Comparison of ENCODE assay signal across 8 cellular contexts in the genomic region with DNA sequence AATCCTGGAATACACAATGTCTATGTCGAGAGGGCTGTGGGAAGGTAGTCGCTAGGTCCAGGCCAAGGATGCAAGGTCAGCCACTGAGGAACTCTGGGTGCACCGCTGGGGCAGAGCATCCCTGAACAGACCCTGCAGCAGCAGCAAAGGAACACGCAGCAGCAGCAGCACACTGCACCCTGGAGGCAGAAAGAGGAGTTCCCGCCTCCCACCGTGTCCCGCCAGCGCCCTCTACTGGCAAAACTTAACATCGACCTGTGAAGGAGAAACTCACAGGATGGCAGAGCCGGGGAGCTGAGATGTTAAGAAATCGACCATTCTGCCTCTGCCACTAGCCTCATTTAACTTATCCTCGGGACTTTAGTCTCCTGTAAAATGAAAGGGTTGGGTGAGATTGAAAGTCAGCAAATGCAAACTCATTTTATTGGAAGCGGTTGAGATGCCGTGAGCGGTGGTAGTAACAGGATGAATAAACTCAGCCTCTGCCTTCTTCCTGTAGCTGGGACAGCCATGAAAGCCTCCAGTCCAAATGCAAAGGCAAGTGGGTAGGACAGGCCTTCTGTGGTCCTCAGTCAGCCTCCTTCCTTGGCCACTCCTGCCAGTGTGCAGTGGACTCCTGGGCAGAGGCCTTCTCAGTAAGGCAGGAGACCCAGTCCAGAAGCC. TPM values are rescaled to one million over a fixed set of nuclear protein-coding genes. Genes with fewer than 3 reads are reported as not detected.
DNase-seq lines count a peak whose midpoint lies in the region; ATAC-seq and TF ChIP-seq lines count a peak whose summit lies in the region.

No MANE protein-coding gene starts in this region.

- H2AFZ ChIP-seq in HCT116 (ENCODE audit: low read depth, low read length, poor library complexity, severe bottlenecking), result peak overlapping the region; percentile 90

- RAD21 ChIA-PET in HCT116 (lab: Charles Lee; ENCODE audit: low non-redundant PET in 1 of 2, low total read pairs in 2 of 2, uncharacterized antibody in 2 of 2, unreplicated experiment in 2 of 2), result interaction anchor here (0.8 to 1.0 kb wide), 2 partner anchors 57 kb away, joined by 3 to 4 read pairs; no protein-coding TSS in a partner anchor

- H3K27me3 ChIP-seq in HCT116 (ENCODE audit: insufficient read depth, low read length), result no peaks in the 10 kb centered on the region
- no peaks in the 10 kb centered on the region for H3K27me3 ChIP-seq in tibial nerve

- H3K4me2 ChIP-seq in HCT116 (ENCODE audit: low read length), result peak overlapping the region; percentile 19; the same call in 1 of the 2 replicates

- H3K36me3 ChIP-seq in HCT116 (ENCODE audit: control insufficient read depth in 1 of 2, insufficient read depth in 2 of 2, low read length in 2 of 2) (no peaks in the 10 kb centered on the region), tibial nerve (no peaks in the 10 kb centered on the region)

- H4K20me1 ChIP-seq in HCT116 (ENCODE audit: insufficient read depth), result no peaks in the 10 kb centered on the region

- intact Hi-C loops in HCT116 (cut with micrococcal nuclease), result loop anchor here (1.0 to 5.0 kb wide), 4 partner anchors 57 to 685 kb away; a partner anchor contains a TSS

- no peaks in the 10 kb centered on the region for H3K9me2 ChIP-seq in HCT116 (ENCODE audit: insufficient read depth)

- H3K9me3 ChIP-seq in HCT116 (ENCODE audit: control insufficient read depth in 1 of 2, insufficient read depth in 1 of 2, low read depth in 1 of 2, low read length in 2 of 2), result no peaks in the 10 kb centered on the region
- H3K9me3 ChIP-seq in tibial nerve, result peaks cover 0 to 33% (median 0%) of the 10 kb centered on the region in 4 donors

- no peak for TF ChIP-seq EP300 in tibial nerve (IDR thresholded peaks at IDR 0.05)

- no peaks in the 10 kb centered on the region for H3K36me3 Mint-ChIP-seq in T-helper 2 cell treated with Interferon-gamma antibody and Interleukin-4, amounts not matched to agents 5 μg/mL and 100 μg/mL, for 36 hours (ENCODE audit: low read depth)

- H3K27ac Mint-ChIP-seq in T-helper 2 cell treated with Interferon-gamma antibody and Interleukin-4, amounts not matched to agents 5 μg/mL and 100 μg/mL, for 36 hours, result no peak overlapping the region

- TF ChIP-seq RAD21 in HCT116 (IDR thresholded peaks at IDR 0.05; ENCODE audit: low read depth), result peak; percentile 91

- no peaks in the 10 kb centered on the region for H3K4me1 Mint-ChIP-seq in T-helper 2 cell treated with Interferon-gamma antibody and Interleukin-4, amounts not matched to agents 5 μg/mL and 100 μg/mL, for 36 hours (ENCODE audit: low read depth)

- POLR2A ChIA-PET in HCT116 (lab: Charles Lee), result no interaction called here

- TF ChIP-seq POLR2A in HCT116 (IDR thresholded peaks at IDR 0.05; ENCODE audit: borderline replicate concordance, extremely low read depth, insufficient read depth, insufficient read length) (no peak), tibial nerve (IDR thresholded peaks at IDR 0.05) (no peak)

- CTCF ChIA-PET in HCT116 (lab: Charles Lee), result interaction anchor here (0.6 to 2.5 kb wide), 33 partner anchors 9 to 754 kb away, joined by 3 to 21 read pairs (median 5); a partner anchor contains a TSS

- peak; percentile 7 for DNase-seq in activated T-cell treated with anti-CD3 and anti-CD28 coated beads for 1 hour (ENCODE audit: low read depth)
- DNase-seq in activated T-cell treated with anti-CD3 and anti-CD28 coated beads for 4 hours, result no peak
- peak; percentile 57 for DNase-seq in HCT116 (ENCODE audit: low read depth, low spot score)
- peak; percentile 86 for DNase-seq in NAMALWA (ENCODE audit: low spot score)
- DNase-seq in T-helper 2 cell treated with Interferon-gamma antibody and Interleukin-4, amounts not matched to agents 5 μg/mL and 100 μg/mL, for 36 hours (ENCODE audit: low spot score), result peak; percentile 66
- peak; percentile 33 to 76 for DNase-seq in dermis microvascular lymphatic vessel endothelial cell (ENCODE audit: low read depth in 2 of 2)
- peak; percentile 38 for DNase-seq in myocyte (ENCODE audit: low read depth)
- DNase-seq in tibial nerve (ENCODE audit: low spot score in 2 of 2), result no peak

- no peak overlapping the region for H3K9ac ChIP-seq in HCT116 (ENCODE audit: low read length)

- 41 to 45% methylated on average over 15 of the region's 15 CpGs for WGBS in tibial nerve, 2 donors

- H3K4me3 Mint-ChIP-seq in T-helper 2 cell treated with Interferon-gamma antibody and Interleukin-4, amounts not matched to agents 5 μg/mL and 100 μg/mL, for 36 hours, result no peak overlapping the region

- no peak overlapping the region for H3K4me3 ChIP-seq in HCT116 (replicated peaks in 1 of 2; ENCODE audit: low read depth in 1 of 2, low read length in 2 of 2)
- no peak overlapping the region for H3K4me3 ChIP-seq in tibial nerve

- no peaks in the 10 kb centered on the region for H3K9me3 Mint-ChIP-seq in T-helper 2 cell treated with Interferon-gamma antibody and Interleukin-4, amounts not matched to agents 5 μg/mL and 100 μg/mL, for 36 hours

- H3K79me2 ChIP-seq in HCT116 (ENCODE audit: insufficient read depth, low read length), result no peaks in the 10 kb centered on the region

- peaks cover 0 to 4% of the 10 kb centered on the region in 2 experiments; a peak in 1 of 4 replicates for H3K4me1 ChIP-seq in HCT116 (ENCODE audit: control insufficient read depth in 1 of 2, insufficient read depth in 2 of 2, low read length in 2 of 2)
- H3K4me1 ChIP-seq in tibial nerve, result no peaks in the 10 kb centered on the region

- peak; percentile 94 for ATAC-seq in HCT116

- no peaks in the 10 kb centered on the region for H3K27me3 Mint-ChIP-seq in T-helper 2 cell treated with Interferon-gamma antibody and Interleukin-4, amounts not matched to agents 5 μg/mL and 100 μg/mL, for 36 hours (ENCODE audit: low read depth)

- TF ChIP-seq CTCF in HCT116 (IDR thresholded peaks at IDR 0.05 in 2 of 3, conservative IDR thresholded peaks at IDR 0.05 in 1 of 3; ENCODE audit: borderline replicate concordance in 1 of 3, insufficient read depth in 1 of 3, low read depth in 2 of 3, low read length in 2 of 3) (peak; percentile 100), tibial nerve (IDR thresholded peaks at IDR 0.05) (peak in 2 of 5 experiments; percentile 20 to 23)

- H3K27ac ChIP-seq in HCT116 (ENCODE audit: low read depth, low read length), result no peak overlapping the region
- no peak overlapping the region for H3K27ac ChIP-seq in tibial nerve

- no TSS peak for BruUV-seq in HCT116 (replicated peaks; lab: Mats Ljungman, UMichigan)

TF ChIP-seq in HCT116, 20 proteins besides CTCF, POLR2A, EP300 and RAD21:
- TF ChIP-seq CBX3 (IDR thresholded peaks at IDR 0.05; ENCODE audit: low read depth), result peak; percentile 89
- TF ChIP-seq SRF (IDR thresholded peaks at IDR 0.05; ENCODE audit: low read depth), result no peak

RNA-seq across cellular contexts. Expression of a gene that starts 45.6 kb away (rescaled TPM):
- not detected for total RNA-seq in HCT116 (2021; ENCODE audit: unreplicated experiment)
- polyA plus RNA-seq in HCT116 (2012), result 0.13 TPM in 1 of 2 replicates, not detected in the other
- total RNA-seq in dermis microvascular lymphatic vessel endothelial cell, result 0.77 and 71.1 TPM in 2 replicates
- 0.57 and 1.4 TPM in 2 replicates for total RNA-seq in myocyte
- polyA plus RNA-seq in myocyte (2012), result 1.2 TPM
- under 1 TPM in 1 of 4 donors, not detected in 3; 0.20 TPM for total RNA-seq in tibial nerve

Comparison
In these comparisons a context has a peak if more than half of its experiments do, and no peak if none do; other contexts are left out.
1. DNase-seq: peak in activated T-cell treated with anti-CD3 and anti-CD28 coated beads for 1 hour (single experiment), HCT116 (single experiment), NAMALWA (single experiment), T-helper 2 cell treated with Interferon-gamma antibody and Interleukin-4, amounts not matched to agents 5 μg/mL and 100 μg/mL, for 36 hours (single experiment), dermis microvascular lymphatic vessel endothelial cell (2 of 2) and myocyte (single experiment); none in activated T-cell treated with anti-CD3 and anti-CD28 coated beads for 4 hours (single experiment) and tibial nerve (0 of 2).